ENCODE assay signal across 16 cellular contexts in genomic region chr5:150034677-150035076, GRCh38. TPM values are rescaled to one million over a fixed set of nuclear protein-coding genes. Genes with fewer than 3 reads are reported as not detected.
DNase-seq lines count a peak whose midpoint lies in the region; ATAC-seq and TF ChIP-seq lines count a peak whose summit lies in the region.
"Had no signal": no experiment of that assay in that cellular context is flagged by ENCODE, and none has a peak within 500 bp of the region (broad histone marks: within the 10 kb centered on the region; RNA-seq: fewer than 3 reads in every experiment).

No MANE protein-coding gene starts in this region.

- H3K36me3 Mint-ChIP-seq in HFFc6 (ENCODE audit: low read depth) = peaks cover 59% of the 10 kb centered on the region

- no peak for TF ChIP-seq CTCF in AG10803 (conservative IDR thresholded peaks at IDR 0.05; ENCODE audit: low read length)
- no peak for TF ChIP-seq CTCF in HFFc6 (IDR thresholded peaks at IDR 0.05)
- no peak for TF ChIP-seq CTCF in mucosa of descending colon (IDR thresholded peaks at IDR 0.05)

- H3K4me1 Mint-ChIP-seq in HFFc6 (ENCODE audit: low read depth) = peaks cover 67% of the 10 kb centered on the region

- H3K4me3 Mint-ChIP-seq in HFFc6 = no peak overlapping the region
- H3K4me3 Mint-ChIP-seq: activated CD4-positive, alpha-beta T cell treated with anti-CD3 and anti-CD28 coated beads, Interleukin-2, amount 10 ng/mL, durations not matched to agents 24 days and 14 days; activated T-helper 1 cell treated with anti-CD3 and anti-CD28 coated beads, Interleukin-12 subunit alpha, Interleukin-12 subunit beta, Interleukin-2, Interleukin-4 antibody, amounts not matched to agents 30 ng/mL and 10 ng/mL and 1 ng/mL, durations not matched to agents 14 hours and 24 hours and 36 hours; CD4-positive, alpha-beta memory T cell; stimulated activated effector memory CD8-positive, alpha-beta T cell treated with anti-CD3 and anti-CD28 coated beads, Interleukin-12 subunit alpha, Interleukin-12 subunit beta, amount 100 ng/mL, for 72 hours had no signal

- intact Hi-C loops in mucosa of descending colon (cut with DNase I, micrococcal nuclease) = no loop called here

- H3K4me1 ChIP-seq in mucosa of descending colon (ENCODE audit: low read depth) = no peaks in the 10 kb centered on the region

- no peaks in the 10 kb centered on the region; the same call in 1 of the 2 replicates for H3K27me3 Mint-ChIP-seq in HFFc6 (ENCODE audit: insufficient read depth)
- H3K27me3 Mint-ChIP-seq: activated CD4-positive, alpha-beta T cell treated with anti-CD3 and anti-CD28 coated beads, Interleukin-2, amount 10 ng/mL, durations not matched to agents 24 days and 14 days; CD4-positive, alpha-beta memory T cell; progenitor cell of endocrine pancreas had no signal

- DNase-seq in AG10803 (ENCODE audit: low read depth) = peak; percentile 95
- peak; percentile 83 for DNase-seq in HFFc6
- peak; percentile 82 for DNase-seq in astrocyte of the hippocampus (ENCODE audit: low read depth, low spot score)
- no peak for DNase-seq in mucosa of descending colon
- no peak for DNase-seq in NCI-H748 (lab: John Stamatoyannopoulos, UW; ENCODE audit: unreplicated experiment)
- DNase-seq in activated CD4-positive, alpha-beta T cell treated with anti-CD3 and anti-CD28 coated beads, Interleukin-2, amount 50 U/mL, for 1 hour = no peak
- no peak for DNase-seq in stimulated activated CD4-positive, alpha-beta T cell treated with anti-CD3 and anti-CD28 coated beads, Interleukin-1b, Interleukin-23, amount 100 ng/mL, for 48 hours
- DNase-seq in OCI-M2 (lab: John Stamatoyannopoulos, UW; ENCODE audit: unreplicated experiment) = no peak
- DNase-seq: activated CD4-positive, alpha-beta T cell treated with anti-CD3 and anti-CD28 coated beads, Interleukin-2, amount 10 ng/mL, durations not matched to agents 24 days and 14 days; CD4-positive, alpha-beta memory T cell; GDM1 had no signal

- peak; percentile 23 for ATAC-seq in mucosa of descending colon
- ATAC-seq: stimulated activated effector memory CD8-positive, alpha-beta T cell treated with anti-CD3 and anti-CD28 coated beads, Interleukin-12 subunit alpha, Interleukin-12 subunit beta, amount 100 ng/mL, for 72 hours had no signal

- H3K9me3 Mint-ChIP-seq in HFFc6 = no peaks in the 10 kb centered on the region
- H3K9me3 Mint-ChIP-seq: activated CD4-positive, alpha-beta T cell treated with anti-CD3 and anti-CD28 coated beads, Interleukin-2, amount 10 ng/mL, durations not matched to agents 24 days and 14 days; activated T-helper 1 cell treated with anti-CD3 and anti-CD28 coated beads, Interleukin-12 subunit alpha, Interleukin-12 subunit beta, Interleukin-2, Interleukin-4 antibody, amounts not matched to agents 30 ng/mL and 10 ng/mL and 1 ng/mL, durations not matched to agents 14 hours and 24 hours and 36 hours; stimulated activated effector memory CD8-positive, alpha-beta T cell treated with anti-CD3 and anti-CD28 coated beads, Interleukin-12 subunit alpha, Interleukin-12 subunit beta, amount 100 ng/mL, for 72 hours had no signal

- peak overlapping the region; percentile 91 for H3K27ac Mint-ChIP-seq in HFFc6
- H3K27ac Mint-ChIP-seq: activated CD4-positive, alpha-beta T cell treated with anti-CD3 and anti-CD28 coated beads, Interleukin-2, amount 10 ng/mL, durations not matched to agents 24 days and 14 days; activated T-helper 1 cell treated with anti-CD3 and anti-CD28 coated beads, Interleukin-12 subunit alpha, Interleukin-12 subunit beta, Interleukin-2, Interleukin-4 antibody, amounts not matched to agents 30 ng/mL and 10 ng/mL and 1 ng/mL, durations not matched to agents 14 hours and 24 hours and 36 hours; progenitor cell of endocrine pancreas; stimulated activated effector memory CD8-positive, alpha-beta T cell treated with anti-CD3 and anti-CD28 coated beads, Interleukin-12 subunit alpha, Interleukin-12 subunit beta, amount 100 ng/mL, for 72 hours had no signal

- peaks cover 7% of the 10 kb centered on the region for H3K36me3 ChIP-seq in mucosa of descending colon (ENCODE audit: low read depth)

- no peaks in the 10 kb centered on the region for H3K9me3 ChIP-seq in mucosa of descending colon

- no peak overlapping the region for H3K4me3 ChIP-seq in AG10803 (ENCODE audit: low read length)
- no peak overlapping the region for H3K4me3 ChIP-seq in mucosa of descending colon

RNA-seq across cellular contexts. Expression of gene HMGXB3, which starts 34.1 kb away (rescaled TPM):
- 10 to 100 TPM; 38.2 to 42.5 (median 40.5) TPM for total RNA-seq in HFFc6 (2021; fragmentation: NEBNext Ultra II Directional; extraction: Animal tissue kit (Norgen Biotek cat#: 25700))
- total RNA-seq in mucosa of descending colon = 10 to 100 TPM; 25.7 to 37.5 (median 31.2) TPM

RNA-seq across cellular contexts. Expression of gene TIGD6, which starts 34.2 kb away (rescaled TPM):
- total RNA-seq in HFFc6 (2021; fragmentation: NEBNext Ultra II Directional; extraction: Animal tissue kit (Norgen Biotek cat#: 25700)) = 1 to 10 TPM; 6.6 to 7.5 (median 7.2) TPM
- total RNA-seq in mucosa of descending colon = 1 to 10 TPM; 3.0 to 4.3 (median 4.2) TPM

RNA-seq across cellular contexts. Expression of gene CSF1R, which starts 51.7 kb away (rescaled TPM):
- 1 to 10 TPM in 2 of 6 experiments, under 1 TPM in 4; 0.26 to 1.5 (median 0.78) TPM for total RNA-seq in HFFc6 (2021; fragmentation: NEBNext Ultra II Directional; extraction: Animal tissue kit (Norgen Biotek cat#: 25700))
- total RNA-seq in mucosa of descending colon = 10 to 100 TPM in 2 of 3 donors, 1 to 10 TPM in 1; 9.0 to 39.0 (median 20.4) TPM
- total RNA-seq: activated CD4-positive, alpha-beta T cell treated with anti-CD3 and anti-CD28 coated beads, Interleukin-2, amount 10 ng/mL, durations not matched to agents 24 days and 14 days; bronchial epithelial cell; endothelial cell of umbilical vein; progenitor cell of endocrine pancreas had no signal

Comparison
In these comparisons a context has a peak if more than half of its experiments do, and no peak if none do; other contexts are left out.
1. DNase-seq: peak in AG10803 (single experiment), HFFc6 (single experiment) and astrocyte of the hippocampus (single experiment); none in mucosa of descending colon (0 of 3), NCI-H748 (single experiment), activated CD4-positive, alpha-beta T cell treated with anti-CD3 and anti-CD28 coated beads, Interleukin-2, amount 50 U/mL, for 1 hour (single experiment), stimulated activated CD4-positive, alpha-beta T cell treated with anti-CD3 and anti-CD28 coated beads, Interleukin-1b, Interleukin-23, amount 100 ng/mL, for 48 hours (single experiment) and OCI-M2 (single experiment).
2. RNA of gene CSF1R, which starts 51.7 kb away (total RNA-seq): 9.0 to 39.0 TPM in mucosa of descending colon; 0.26 to 1.5 TPM in HFFc6; every median in the first group is over 4 times any median in the second.